Comparison of ENCODE assay signal across 11 cellular contexts in the genomic region with DNA sequence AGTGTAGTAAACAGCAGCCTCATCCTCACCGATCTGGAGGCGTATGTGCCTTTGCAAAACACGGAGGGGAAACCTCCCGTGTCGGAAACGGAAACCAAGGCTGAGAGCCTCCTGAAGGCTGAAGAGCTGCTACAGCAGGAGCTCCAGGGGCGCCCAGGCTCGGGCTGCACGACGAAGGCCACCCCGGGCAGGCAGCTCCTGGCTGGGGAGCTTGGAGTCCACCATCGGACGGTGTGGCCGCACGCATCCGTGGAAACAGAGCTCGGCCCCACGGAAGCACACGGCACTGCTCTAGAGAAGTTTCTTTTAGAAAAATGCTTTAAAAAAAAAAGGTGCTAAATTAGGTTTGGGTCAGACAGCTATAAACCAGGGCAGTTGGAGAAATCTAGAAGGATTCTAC.
A peak's percentile ranks its signal among the peaks of the same experiment; 100 is the strongest.
DNase-seq lines count a peak whose midpoint lies in the region; ATAC-seq, FAIRE-seq and TF ChIP-seq lines count a peak whose summit lies in the region.
"Had no signal": no experiment of that assay in that cellular context is flagged by ENCODE, and none has a peak within 500 bp of the region (broad histone marks: within the 10 kb centered on the region; RNA-seq: fewer than 3 reads in every experiment).

No MANE protein-coding gene starts in this region.

- H3K9ac ChIP-seq in iPS-20b (ENCODE audit: low read depth, low read length) = no peak overlapping the region

- no peak for TF ChIP-seq POLR2A in GM12892 (IDR thresholded peaks at IDR 0.05; ENCODE audit: low read depth, low read length)

- no peaks in the 10 kb centered on the region for H3K9me3 ChIP-seq in iPS-20b (ENCODE audit: insufficient read depth, low read depth, low read length)

- H3K9me3 Mint-ChIP-seq in activated CD8-positive, alpha-beta memory T cell treated with anti-CD3 and anti-CD28 coated beads, Interleukin-2, amount 10 ng/mL, durations not matched to agents 7 days and 5 days (ENCODE audit: low read depth) = no peaks in the 10 kb centered on the region
- no peaks in the 10 kb centered on the region for H3K9me3 Mint-ChIP-seq in natural killer cell
- no peaks in the 10 kb centered on the region for H3K9me3 Mint-ChIP-seq in natural killer cell treated with Interleukin-12 subunit alpha and Interleukin-12 subunit beta and Interleukin-15 and Interleukin-18, amount 100 ng/mL, for 72 hours

- peak overlapping the region; percentile 18 for H3K27ac Mint-ChIP-seq in activated CD8-positive, alpha-beta memory T cell treated with anti-CD3 and anti-CD28 coated beads, Interleukin-2, amount 10 ng/mL, durations not matched to agents 7 days and 5 days
- peak overlapping the region in 1 of 2 donors; percentile 70 for H3K27ac Mint-ChIP-seq in natural killer cell
- no peak overlapping the region for H3K27ac Mint-ChIP-seq in natural killer cell treated with Interleukin-12 subunit alpha and Interleukin-12 subunit beta and Interleukin-15 and Interleukin-18, amount 100 ng/mL, for 72 hours

- no peaks in the 10 kb centered on the region for H3K27me3 ChIP-seq in iPS-20b (ENCODE audit: insufficient read depth, low read length)

- no peak overlapping the region for H3K4me3 Mint-ChIP-seq in activated CD8-positive, alpha-beta memory T cell treated with anti-CD3 and anti-CD28 coated beads, Interleukin-2, amount 10 ng/mL, durations not matched to agents 7 days and 5 days
- peak overlapping the region; percentile 6 for H3K4me3 Mint-ChIP-seq in natural killer cell
- H3K4me3 Mint-ChIP-seq in natural killer cell treated with Interleukin-12 subunit alpha and Interleukin-12 subunit beta and Interleukin-15 and Interleukin-18, amount 100 ng/mL, for 72 hours = no peak overlapping the region

- H3K4me1 ChIP-seq in iPS-20b (ENCODE audit: insufficient read depth, low read length) = peaks cover 26% of the 10 kb centered on the region

- intact Hi-C loops in natural killer cell (cut with micrococcal nuclease) = loop anchor here (2.0 kb wide), 1 partner anchor 48 kb away; no protein-coding TSS in a partner anchor

- CTCF ChIA-PET in activated CD8-positive, alpha-beta memory T cell treated with anti-CD3 and anti-CD28 coated beads, Interleukin-2, amount 10 ng/mL, durations not matched to agents 7 days and 5 days (lab: Charles Lee) = interaction anchor here (0.7 to 1.7 kb wide), 13 partner anchors 8 to 233 kb away, joined by 3 to 11 read pairs (median 3); partner anchors contain the start of gene ZNF778

- no peak for ATAC-seq in activated CD8-positive, alpha-beta memory T cell treated with anti-CD3 and anti-CD28 coated beads, Interleukin-2, amount 10 ng/mL, durations not matched to agents 7 days and 5 days
- no peak for ATAC-seq in natural killer cell
- no peak for ATAC-seq in natural killer cell treated with Interleukin-12 subunit alpha and Interleukin-12 subunit beta and Interleukin-15 and Interleukin-18, amount 100 ng/mL, for 72 hours
- ATAC-seq in HG03095 (IDR thresholded peaks at IDR 0.05; ENCODE audit: unreplicated experiment) = no peak
- no peak for ATAC-seq in HG03354 (IDR thresholded peaks at IDR 0.05; ENCODE audit: poor library complexity, severe bottlenecking, unreplicated experiment)

- no peak for DNase-seq in activated CD8-positive, alpha-beta memory T cell treated with anti-CD3 and anti-CD28 coated beads, Interleukin-2, amount 10 ng/mL, durations not matched to agents 7 days and 5 days
- no peak for DNase-seq in activated CD8-positive, alpha-beta memory T cell treated with anti-CD3 and anti-CD28 coated beads, Interleukin-2, amount 50 U/mL, for 48 hours
- no peak for DNase-seq in natural killer cell
- no peak for DNase-seq in natural killer cell treated with Interleukin-12 subunit alpha and Interleukin-12 subunit beta and Interleukin-15 and Interleukin-18, amount 100 ng/mL, for 72 hours (ENCODE audit: low spot score)
- DNase-seq in GM12892 (ENCODE audit: insufficient read length) = no peak
- DNase-seq: NCI-H2081 treated with DMSO at 0.1 percent for 48 hours, NCI-H526 treated with DMSO at 0.1 percent for 48 hours had no signal

- H3K4me3 ChIP-seq in iPS-20b (ENCODE audit: low read length) = no peak overlapping the region

- H3K4me1 Mint-ChIP-seq in activated CD8-positive, alpha-beta memory T cell treated with anti-CD3 and anti-CD28 coated beads, Interleukin-2, amount 10 ng/mL, durations not matched to agents 7 days and 5 days = peaks cover 4% of the 10 kb centered on the region
- peaks cover 13 to 26% of the 10 kb centered on the region in 2 donors for H3K4me1 Mint-ChIP-seq in natural killer cell
- peaks cover 6 to 10% of the 10 kb centered on the region in 2 donors for H3K4me1 Mint-ChIP-seq in natural killer cell treated with Interleukin-12 subunit alpha and Interleukin-12 subunit beta and Interleukin-15 and Interleukin-18, amount 100 ng/mL, for 72 hours (ENCODE audit: low read depth in 2 of 2)

- peaks cover 8% of the 10 kb centered on the region for H3K36me3 Mint-ChIP-seq in activated CD8-positive, alpha-beta memory T cell treated with anti-CD3 and anti-CD28 coated beads, Interleukin-2, amount 10 ng/mL, durations not matched to agents 7 days and 5 days
- no peaks in the 10 kb centered on the region for H3K36me3 Mint-ChIP-seq in natural killer cell
- H3K36me3 Mint-ChIP-seq in natural killer cell treated with Interleukin-12 subunit alpha and Interleukin-12 subunit beta and Interleukin-15 and Interleukin-18, amount 100 ng/mL, for 72 hours = no peaks in the 10 kb centered on the region

- TF ChIP-seq CTCF in natural killer cell (IDR thresholded peaks at IDR 0.05) = no peak

- H3K27me3 Mint-ChIP-seq in activated CD8-positive, alpha-beta memory T cell treated with anti-CD3 and anti-CD28 coated beads, Interleukin-2, amount 10 ng/mL, durations not matched to agents 7 days and 5 days = no peaks in the 10 kb centered on the region
- no peaks in the 10 kb centered on the region for H3K27me3 Mint-ChIP-seq in natural killer cell (ENCODE audit: low read depth in 2 of 2)
- no peaks in the 10 kb centered on the region for H3K27me3 Mint-ChIP-seq in natural killer cell treated with Interleukin-12 subunit alpha and Interleukin-12 subunit beta and Interleukin-15 and Interleukin-18, amount 100 ng/mL, for 72 hours

- FAIRE-seq in GM12892 (lab: Jason Lieb, UNC) = no peak

- peaks cover 53% of the 10 kb centered on the region for H3K36me3 ChIP-seq in iPS-20b (ENCODE audit: insufficient read depth, low read depth, low read length)

- H3K27ac ChIP-seq in iPS-20b (ENCODE audit: low read length) = peak overlapping the region; percentile 14
- H3K27ac ChIP-seq: 22Rv1 had no signal
